Comparison of ENCODE assay signal across 23 cellular contexts in the genomic region with DNA sequence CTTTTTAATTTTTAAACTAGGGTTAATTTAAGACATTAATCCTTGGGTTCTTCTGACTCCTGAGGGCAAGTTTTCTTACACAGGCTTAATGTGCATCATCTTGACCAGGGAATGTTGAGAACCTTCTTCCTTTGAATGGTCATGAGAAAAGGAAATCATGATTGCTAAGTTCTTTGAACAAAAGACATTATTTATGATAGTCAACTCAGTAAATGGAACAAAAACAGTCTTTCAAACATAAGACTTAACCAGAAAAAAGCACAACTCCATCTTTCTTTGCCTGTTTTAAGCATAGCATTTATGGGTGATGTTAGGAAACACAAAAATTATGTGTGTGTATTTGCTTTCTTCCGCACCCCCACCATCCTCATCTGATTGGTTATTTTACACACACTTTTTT.
"Had no signal": no experiment of that assay in that cellular context is flagged by ENCODE, and none has a peak within 500 bp of the region (broad histone marks: within the 10 kb centered on the region; RNA-seq: fewer than 3 reads in every experiment).

No MANE protein-coding gene starts in this region.

- H3K4me3 ChIP-seq: ascending aorta, colonic mucosa, psoas muscle, right atrium auricular region, suprapubic skin, tibial nerve, uterus had no signal

- H3K27me3 ChIP-seq: ascending aorta, brain microvascular endothelial cell, colonic mucosa, right atrium auricular region, suprapubic skin, tibial nerve, uterus had no signal

- DNase-seq: activated CD4-positive, alpha-beta T cell treated with anti-CD3 and anti-CD28 coated beads, Interleukin-2, amount 10 ng/mL, durations not matched to agents 7 days and 5 days; activated CD4-positive, CD25-positive, alpha-beta regulatory T cell treated with anti-CD3 and anti-CD28 coated beads, Interleukin-2, amount 50 U/mL, for 72 hours; activated CD8-positive, alpha-beta T cell treated with anti-CD3 and anti-CD28 coated beads, Interleukin-2, amount 10 ng/mL, durations not matched to agents 7 days and 5 days; activated gamma-delta T cell treated with Interleukin-2 at 50 U/mL for 16 hours; activated T-cell treated with anti-CD3 and anti-CD28 coated beads, Interleukin-2, amount 50 U/mL, for 1 hour; brain microvascular endothelial cell; colonic mucosa; endodermal cell; foreskin fibroblast; kidney; naive thymus-derived CD8-positive, alpha-beta T cell; psoas muscle; stimulated activated CD4-positive, alpha-beta T cell treated with anti-CD3 and anti-CD28 coated beads, Interleukin-4, amount 100 ng/mL, for 24 hours; uterus; WERI-Rb-1 had no signal

- H3K36me3 ChIP-seq: brain microvascular endothelial cell, colonic mucosa, uterus had no signal

- H3K9me3 Mint-ChIP-seq: activated CD4-positive, alpha-beta T cell treated with anti-CD3 and anti-CD28 coated beads, Interleukin-2, amount 10 ng/mL, durations not matched to agents 7 days and 5 days; activated naive CD4-positive, alpha-beta T cell treated with anti-CD3 and anti-CD28 coated beads, Interleukin-2, amount 50 U/mL, for 24 hours; central memory CD8-positive, alpha-beta T cell; endodermal cell; mesothelial cell of epicardium; stimulated activated naive CD8-positive, alpha-beta T cell treated with anti-CD3 and anti-CD28 coated beads, Interleukin-15, Interleukin-2, amounts not matched to agents 100 ng/mL and 50 ng/mL, for 24 hours had no signal

- ATAC-seq: activated CD8-positive, alpha-beta T cell treated with anti-CD3 and anti-CD28 coated beads, Interleukin-2, amount 10 ng/mL, durations not matched to agents 7 days and 5 days; naive thymus-derived CD8-positive, alpha-beta T cell; psoas muscle had no signal

- H3K4me3 Mint-ChIP-seq: activated CD4-positive, alpha-beta T cell treated with anti-CD3 and anti-CD28 coated beads, Interleukin-2, amount 10 ng/mL, durations not matched to agents 7 days and 5 days; activated CD8-positive, alpha-beta T cell treated with anti-CD3 and anti-CD28 coated beads, Interleukin-2, amount 10 ng/mL, durations not matched to agents 7 days and 5 days; central memory CD8-positive, alpha-beta T cell; endodermal cell; mesothelial cell of epicardium; naive thymus-derived CD8-positive, alpha-beta T cell; stimulated activated naive CD8-positive, alpha-beta T cell treated with anti-CD3 and anti-CD28 coated beads, Interleukin-15, Interleukin-2, amounts not matched to agents 100 ng/mL and 50 ng/mL, for 24 hours had no signal

- H3K9me3 ChIP-seq: ascending aorta, colonic mucosa, psoas muscle, right atrium auricular region, suprapubic skin, tibial nerve, uterus had no signal

- H3K27ac ChIP-seq: ascending aorta, brain microvascular endothelial cell, colonic mucosa, psoas muscle, suprapubic skin, WERI-Rb-1 had no signal

- H3K27ac Mint-ChIP-seq: activated CD4-positive, alpha-beta T cell treated with anti-CD3 and anti-CD28 coated beads, Interleukin-2, amount 10 ng/mL, durations not matched to agents 7 days and 5 days; activated CD8-positive, alpha-beta T cell treated with anti-CD3 and anti-CD28 coated beads, Interleukin-2, amount 10 ng/mL, durations not matched to agents 7 days and 5 days; endodermal cell; mesothelial cell of epicardium; stimulated activated naive CD8-positive, alpha-beta T cell treated with anti-CD3 and anti-CD28 coated beads, Interleukin-15, Interleukin-2, amounts not matched to agents 100 ng/mL and 50 ng/mL, for 24 hours had no signal

- H3K27me3 Mint-ChIP-seq: activated CD4-positive, alpha-beta T cell treated with anti-CD3 and anti-CD28 coated beads, Interleukin-2, amount 10 ng/mL, durations not matched to agents 7 days and 5 days; activated naive CD4-positive, alpha-beta T cell treated with anti-CD3 and anti-CD28 coated beads, Interleukin-2, amount 50 U/mL, for 24 hours; central memory CD8-positive, alpha-beta T cell; naive thymus-derived CD8-positive, alpha-beta T cell; stimulated activated naive CD8-positive, alpha-beta T cell treated with anti-CD3 and anti-CD28 coated beads, Interleukin-15, Interleukin-2, amounts not matched to agents 100 ng/mL and 50 ng/mL, for 24 hours had no signal
